18 cellular contexts compared by ENCODE assay signal in genomic region chr2:195413422-195413821, GRCh38.
DNase-seq lines count a peak whose midpoint lies in the region; ATAC-seq, FAIRE-seq and TF ChIP-seq lines count a peak whose summit lies in the region.
"Had no signal": no experiment of that assay in that cellular context is flagged by ENCODE, and none has a peak within 500 bp of the region (broad histone marks: within the 10 kb centered on the region; RNA-seq: fewer than 3 reads in every experiment).

No MANE protein-coding gene starts in this region.

- no peak for FAIRE-seq in A549 (lab: Jason Lieb, UNC)
- FAIRE-seq: GM19239 had no signal

- H3K14ac ChIP-seq in neuronal stem cell (ENCODE audit: low read length) = no peak overlapping the region

- no peak for TF ChIP-seq EP300 in A549 (IDR thresholded peaks at IDR 0.05)
- TF ChIP-seq EP300 in upper lobe of left lung (IDR thresholded peaks at IDR 0.05) = no peak

- no peak overlapping the region for H2BK15ac ChIP-seq in neuronal stem cell (ENCODE audit: low read length)

- H3K27me3 ChIP-seq in GM23338 (ENCODE audit: insufficient read depth) (no peaks in the 10 kb centered on the region), left lung (no peaks in the 10 kb centered on the region), endodermal cell (ENCODE audit: control insufficient read depth, insufficient read depth, low read length, poor library complexity, severe bottlenecking) (no peaks in the 10 kb centered on the region), neuronal stem cell (ENCODE audit: control insufficient read depth in 3 of 3, insufficient read depth in 3 of 3, low read depth in 1 of 3, low read length in 3 of 3) (no peaks in the 10 kb centered on the region), upper lobe of left lung (no peaks in the 10 kb centered on the region)

- H3K9me3 Mint-ChIP-seq in GM23338 (no peaks in the 10 kb centered on the region), endodermal cell (no peaks in the 10 kb centered on the region)
- H3K9me3 Mint-ChIP-seq: CD4-positive, alpha-beta T cell had no signal

- H3K9me3 ChIP-seq in A549 (no peaks in the 10 kb centered on the region), left lung (no peaks in the 10 kb centered on the region), endodermal cell (ENCODE audit: control insufficient read depth, low read length) (no peaks in the 10 kb centered on the region), neuronal stem cell (replicated peaks in 1 of 2; ENCODE audit: control insufficient read depth in 2 of 2, insufficient read depth in 1 of 2, low read depth in 1 of 2, low read length in 2 of 2) (no peaks in the 10 kb centered on the region), upper lobe of left lung (no peaks in the 10 kb centered on the region)

- no peak overlapping the region for H4K8ac ChIP-seq in neuronal stem cell (ENCODE audit: low read depth, low read length)

- 83% methylated on average over 8 of the region's 8 CpGs for WGBS in A549 (ENCODE audit: missing lambda C conversion rate)
- WGBS in endodermal cell (ENCODE audit: insufficient coverage in 1 of 2, insufficient read length in 1 of 2), 2 experiments = 70 to 79% methylated on average over 4 to 8 of the region's 8 CpGs
- WGBS in neuronal stem cell (ENCODE audit: extremely low coverage in 2 of 2, insufficient read length in 2 of 2, insufficient replicate concordance in 1 of 2), 2 donors = no CpG with 5 or more reads among the region's 8 CpGs
- WGBS in upper lobe of left lung, 2 donors = 64 to 65% methylated on average over 8 of the region's 8 CpGs

- H3K9ac ChIP-seq in endodermal cell (ENCODE audit: extremely low read depth, low read length, poor library complexity, severe bottlenecking) (no peak overlapping the region), neuronal stem cell (ENCODE audit: low read depth, low read length, poor library complexity) (no peak overlapping the region)
- H3K9ac ChIP-seq: GM23248 had no signal

- H2AK5ac ChIP-seq in neuronal stem cell (ENCODE audit: low read depth, low read length) = no peak overlapping the region

- intact Hi-C loops in left lung (cut with DNase I) = no loop called here
- intact Hi-C loops in sciatic nerve (cut with DNase I) = no loop called here

- no peak overlapping the region for H2BK12ac ChIP-seq in neuronal stem cell (ENCODE audit: low read length)

- no peaks in the 10 kb centered on the region for H3K27me3 Mint-ChIP-seq in GM23338 (ENCODE audit: insufficient read depth, low read depth, poor library complexity)
- H3K27me3 Mint-ChIP-seq in endodermal cell (ENCODE audit: insufficient read depth) = no peaks in the 10 kb centered on the region
- H3K27me3 Mint-ChIP-seq: CD4-positive, alpha-beta T cell had no signal

- no peaks in the 10 kb centered on the region for H3K79me1 ChIP-seq in neuronal stem cell (ENCODE audit: low read depth, low read length)

- no peak overlapping the region for H3K4me3 ChIP-seq in A549
- H3K4me3 ChIP-seq in GM23338 = no peak overlapping the region
- H3K4me3 ChIP-seq in left lung = no peak overlapping the region
- no peak overlapping the region for H3K4me3 ChIP-seq in endodermal cell (ENCODE audit: low read length)
- no peak overlapping the region for H3K4me3 ChIP-seq in neuronal stem cell (ENCODE audit: low read length in 2 of 2)
- no peak overlapping the region for H3K4me3 ChIP-seq in upper lobe of left lung
- H3K4me3 ChIP-seq: GM23248 had no signal

- TF ChIP-seq CTCF in A549 (IDR thresholded peaks at IDR 0.05) = no peak
- TF ChIP-seq CTCF in GM23338 (conservative IDR thresholded peaks at IDR 0.05; ENCODE audit: low read depth in 2 of 2) = no peak
- no peak for TF ChIP-seq CTCF in left lung (IDR thresholded peaks at IDR 0.05)
- TF ChIP-seq CTCF in endodermal cell (conservative IDR thresholded peaks at IDR 0.05) = no peak
- TF ChIP-seq CTCF in upper lobe of left lung (IDR thresholded peaks at IDR 0.05) = no peak

- CTCF ChIA-PET in A549 (lab: Yijun Ruan, JAX) = no interaction called here

- H3K18ac ChIP-seq in neuronal stem cell (ENCODE audit: low read length) = no peak overlapping the region

- no peak overlapping the region for H3K4ac ChIP-seq in neuronal stem cell (ENCODE audit: low read length)

- no peaks in the 10 kb centered on the region for H4K20me1 ChIP-seq in GM23338 (replicated peaks; ENCODE audit: insufficient read depth)

- no peak overlapping the region for H2BK5ac ChIP-seq in neuronal stem cell (ENCODE audit: low read length)

- no peaks in the 10 kb centered on the region for H3F3A ChIP-seq in GM23338 (replicated peaks; ENCODE audit: low read depth)

- no peak overlapping the region for H3K23ac ChIP-seq in neuronal stem cell (ENCODE audit: low read depth, low read length, poor library complexity)

- H3K4me1 ChIP-seq in A549 (peaks cover 5% of the 10 kb centered on the region), GM23338 (ENCODE audit: insufficient read depth) (peaks cover 11% of the 10 kb centered on the region), left lung (no peaks in the 10 kb centered on the region), endodermal cell (ENCODE audit: control insufficient read depth, insufficient read depth, low read length) (no peaks in the 10 kb centered on the region), neuronal stem cell (ENCODE audit: control insufficient read depth in 2 of 2, insufficient read depth in 1 of 2, low read depth in 1 of 2, low read length in 2 of 2) (peaks cover 0 to 2% of the 10 kb centered on the region in 2 donors), upper lobe of left lung (no peaks in the 10 kb centered on the region)

- H3K36me3 Mint-ChIP-seq in GM23338 (ENCODE audit: low read depth) (peaks cover 2% of the 10 kb centered on the region; the same call in 1 of the 3 replicates), endodermal cell (ENCODE audit: low read depth) (no peaks in the 10 kb centered on the region)

- H3K27ac Mint-ChIP-seq in GM23338 = no peak overlapping the region
- H3K27ac Mint-ChIP-seq in endodermal cell = no peak overlapping the region
- H3K27ac Mint-ChIP-seq: CD4-positive, alpha-beta T cell; HFFc6 had no signal

- no peak for TF ChIP-seq RAD21 in A549 (conservative IDR thresholded peaks at IDR 0.05 in 1 of 2, IDR thresholded peaks at IDR 0.05 in 1 of 2)

- H2AFZ ChIP-seq in GM23338 = peak overlapping the region; percentile 68; the same call in 1 of the 2 replicates
- no peak overlapping the region for H2AFZ ChIP-seq in neuronal stem cell (ENCODE audit: low read length)
- H2AFZ ChIP-seq: GM23248 had no signal

- H3K4me3 Mint-ChIP-seq in GM23338 = no peak overlapping the region
- H3K4me3 Mint-ChIP-seq in endodermal cell = no peak overlapping the region
- H3K4me3 Mint-ChIP-seq: CD4-positive, alpha-beta T cell; HFFc6 had no signal

- TF ChIP-seq POLR2A in A549 (IDR thresholded peaks at IDR 0.05; ENCODE audit: low read length) = no peak
- no peak for TF ChIP-seq POLR2A in upper lobe of left lung (IDR thresholded peaks at IDR 0.05)

- H3K9me2 ChIP-seq in GM23338 (ENCODE audit: insufficient read depth) = no peaks in the 10 kb centered on the region

- DNase-seq in A549 (ENCODE audit: low read depth in 1 of 2, low spot score in 1 of 2) (no peak), GM23338 (ENCODE audit: low spot score) (no peak), RPMI7951 (ENCODE audit: low read depth) (peak; percentile 90), left lung (no peak), endodermal cell (no peak), neuronal stem cell (ENCODE audit: low spot score) (no peak), sciatic nerve (ENCODE audit: low spot score) (no peak), upper lobe of left lung (no peak)
- DNase-seq: CD4-positive, alpha-beta T cell; DMS79 treated with DMSO at 0.1 percent for 48 hours; GF-D8; GM23248; HFFc6; Karpas-422; NCI-H1417; NCI-H2029; NCI-H524 had no signal

- no peak overlapping the region for H3K4me2 ChIP-seq in A549
- no peak overlapping the region for H3K4me2 ChIP-seq in GM23338
- no peak overlapping the region for H3K4me2 ChIP-seq in neuronal stem cell (ENCODE audit: insufficient read depth, low read length, poor library complexity, severe bottlenecking)

- no peak overlapping the region for H4K91ac ChIP-seq in neuronal stem cell (ENCODE audit: low read depth, low read length, poor library complexity)

- H3K4me1 Mint-ChIP-seq in GM23338 = peaks cover 16% of the 10 kb centered on the region
- peaks cover 12% of the 10 kb centered on the region for H3K4me1 Mint-ChIP-seq in endodermal cell

- no peaks in the 10 kb centered on the region for H3K36me3 ChIP-seq in GM23338 (ENCODE audit: insufficient read depth)
- H3K36me3 ChIP-seq in left lung = no peaks in the 10 kb centered on the region
- H3K36me3 ChIP-seq in endodermal cell (ENCODE audit: control insufficient read depth, insufficient read depth, low read length) = no peaks in the 10 kb centered on the region
- no peaks in the 10 kb centered on the region for H3K36me3 ChIP-seq in neuronal stem cell (replicated peaks in 1 of 2; ENCODE audit: control insufficient read depth in 2 of 2, insufficient read depth in 2 of 2, low read length in 2 of 2)
- H3K36me3 ChIP-seq in upper lobe of left lung = no peaks in the 10 kb centered on the region

- H2BK120ac ChIP-seq in neuronal stem cell (ENCODE audit: low read depth, low read length) = no peak overlapping the region

- H3K27ac ChIP-seq in A549 (peak overlapping the region; percentile 45 to 78; a peak in 5 of 6 replicates), GM23338 (ENCODE audit: low read depth) (no peak overlapping the region), left lung (no peak overlapping the region), endodermal cell (ENCODE audit: low read depth, low read length) (no peak overlapping the region), neuronal stem cell (replicated peaks; ENCODE audit: low read length) (no peak overlapping the region), upper lobe of left lung (no peak overlapping the region)
- H3K27ac ChIP-seq: GM23248 had no signal

- POLR2A ChIA-PET in A549 (lab: Yijun Ruan, JAX) = no interaction called here

- H3K79me2 ChIP-seq in GM23338 (replicated peaks; ENCODE audit: insufficient read depth) = no peaks in the 10 kb centered on the region

- no peak; a peak in 1 of 6 replicates for ATAC-seq in A549
- ATAC-seq in GM23338 = no peak
- ATAC-seq in left lung = peak; percentile 22
- no peak for ATAC-seq in sciatic nerve
- no peak for ATAC-seq in upper lobe of left lung (ENCODE audit: low FRiP score in 2 of 2)

TF ChIP-seq in A549, 52 proteins besides CTCF, POLR2A, EP300 and RAD21 (continues in another document):
- TF ChIP-seq KDM1A (IDR thresholded peaks at IDR 0.05; ENCODE audit: low read depth) = no peak
- no peak for TF ChIP-seq RARB (CRISPR knock-in tag; IDR thresholded peaks at IDR 0.05)
- TF ChIP-seq ZC3H11A (IDR thresholded peaks at IDR 0.05) = no peak

TF ChIP-seq in GM23338, 12 proteins besides CTCF, POLR2A, EP300 and RAD21 (continues in another document):
- TF ChIP-seq CREB1 (CRISPR knock-in tag; IDR thresholded peaks at IDR 0.05; ENCODE audit: low read depth) (no peak), POLR2AphosphoS5 (IDR thresholded peaks at IDR 0.05; ENCODE audit: low read depth) (no peak), STAT1 (IDR thresholded peaks at IDR 0.05; ENCODE audit: unreplicated experiment) (no peak), ZNF114 (CRISPR knock-in tag; IDR thresholded peaks at IDR 0.05) (no peak), ZNF331 (CRISPR knock-in tag; IDR thresholded peaks at IDR 0.05; ENCODE audit: low read depth) (no peak), EZH2 (IDR thresholded peaks at IDR 0.05; ENCODE audit: low read depth, unreplicated experiment) (no peak)

Comparison
In these comparisons a context has a peak if more than half of its experiments do, and no peak if none do; other contexts are left out.
1. H3K27ac ChIP-seq: peak in A549 (2 of 2); none in GM23338 (single experiment), left lung (0 of 2), endodermal cell (single experiment), neuronal stem cell (single experiment) and upper lobe of left lung (0 of 4).